ENCODE assay signal across 8 cellular contexts in the genomic region with DNA sequence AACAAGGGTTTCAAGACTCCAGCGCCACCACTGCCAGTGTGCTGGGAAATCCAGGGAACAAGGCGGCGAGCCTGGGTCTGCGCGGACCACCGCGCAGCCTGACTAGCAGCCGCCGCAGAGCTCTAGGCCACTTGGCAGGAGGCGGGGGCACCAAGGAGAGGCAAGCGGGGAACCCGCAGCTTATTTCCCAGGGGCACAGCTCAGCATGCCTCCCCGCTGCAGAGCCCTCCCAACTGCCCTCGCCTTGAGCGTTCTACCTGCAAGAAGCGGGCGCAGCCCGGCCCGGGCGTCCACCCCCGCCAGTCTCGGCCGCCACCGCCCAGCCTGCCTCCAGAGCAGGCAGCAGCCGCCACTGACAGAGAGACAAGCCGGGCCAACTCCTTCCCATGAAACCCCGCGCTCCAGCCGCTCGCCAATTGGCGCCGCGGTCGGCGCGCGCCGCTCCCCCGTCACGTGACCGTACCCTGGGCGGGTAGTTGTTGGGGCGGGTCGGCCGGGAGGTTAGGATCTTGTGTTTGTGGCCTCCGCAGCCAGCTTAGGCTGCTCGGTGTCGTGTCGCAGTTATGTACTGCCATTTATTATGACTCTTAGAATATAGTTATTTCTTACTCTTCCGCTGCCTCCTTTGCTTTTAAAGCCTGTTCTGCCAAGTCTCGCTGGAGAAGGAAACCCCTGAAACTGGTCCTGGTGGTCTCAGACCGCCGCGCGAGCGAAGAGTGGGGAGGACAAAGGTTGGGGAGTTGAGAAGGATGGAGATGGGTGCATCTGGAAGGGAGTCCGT. TPM values are rescaled to one million over a fixed set of nuclear protein-coding genes. Genes with fewer than 3 reads are reported as not detected.
DNase-seq lines count a peak whose midpoint lies in the region; ATAC-seq and TF ChIP-seq lines count a peak whose summit lies in the region.

Gene LNPK (minus strand): TSS at position 365 of the 781 bp plus-strand sequence. CDS start 6,683 bp downstream, outside the sequence.

- peaks cover 5% of the 10 kb centered on the region for H3K36me3 Mint-ChIP-seq in CD8-positive, alpha-beta T cell

- H3K27ac Mint-ChIP-seq in CD8-positive, alpha-beta T cell: peak within 1 kb of the TSS; percentile 97

- H3K27ac ChIP-seq in CD8-positive, alpha-beta T cell (ENCODE audit: low read depth, low read length): peak within 1 kb of the TSS; percentile 71

- peak within 1 kb of the TSS; percentile 90 for H3K4me3 Mint-ChIP-seq in CD8-positive, alpha-beta T cell

- intact Hi-C loops in CD8-positive, alpha-beta T cell (cut with DNase I, micrococcal nuclease): loop anchor here (1.0 to 10.0 kb wide), 11 partner anchors 75 to 1755 kb away; partner anchors contain the start of genes ATF2 (in 1 of the 2), HNRNPA3 (in 1 of the 2), OLA1 (in 1 of the 2) and SCRN3 (in 1 of the 2)

- POLR2A ChIA-PET in CD8-positive, alpha-beta T cell (lab: Charles Lee): interaction anchor here (1.6 to 1.8 kb wide), 3 partner anchors 8 to 1262 kb away, joined by 4 to 6 read pairs (median 5); partner anchors contain the start of gene NFE2L2

- no peaks in the 10 kb centered on the region for H3K9me3 Mint-ChIP-seq in CD8-positive, alpha-beta T cell

- DNase-seq in CD8-positive, alpha-beta T cell: peak; percentile 84 to 95 (median 91)
- DNase-seq in HS-27A (ENCODE audit: low read depth) (peak; percentile 50), NK-92 (lab: John Stamatoyannopoulos, UW; ENCODE audit: unreplicated experiment) (peak; percentile 32), medulla oblongata (ENCODE audit: extremely low spot score) (peak; percentile 96)
- DNase-seq in activated CD8-positive, alpha-beta memory T cell treated with anti-CD3 and anti-CD28 coated beads for 1 hour (ENCODE audit: extremely low read depth in 1 of 2, low read depth in 1 of 2): peak; percentile 63 to 89
- peak; percentile 88 for DNase-seq in effector CD4-positive, alpha-beta T cell
- peak; percentile 87 for DNase-seq in stimulated activated CD8-positive, alpha-beta memory T cell treated with anti-CD3 and anti-CD28 coated beads, Interleukin-12 subunit alpha, Interleukin-12 subunit beta, amount 100 ng/mL, for 1 hour (ENCODE audit: low read depth)

- CTCF ChIA-PET in CD8-positive, alpha-beta T cell (lab: Charles Lee): no interaction called here

- H3K4me1 Mint-ChIP-seq in CD8-positive, alpha-beta T cell (ENCODE audit: low read depth): peaks cover 31% of the 10 kb centered on the region

- H3K4me1 ChIP-seq in CD8-positive, alpha-beta T cell (ENCODE audit: insufficient read depth, low read length): peaks cover 10% of the 10 kb centered on the region

- no peaks in the 10 kb centered on the region for H3K27me3 Mint-ChIP-seq in CD8-positive, alpha-beta T cell (ENCODE audit: low read depth)

- H3K4me3 ChIP-seq in CD8-positive, alpha-beta T cell (ENCODE audit: low read depth, low read length): peak within 1 kb of the TSS; percentile 69

- peak; percentile 88 for ATAC-seq in CD8-positive, alpha-beta T cell
- ATAC-seq in GM19467 (IDR thresholded peaks at IDR 0.05; ENCODE audit: unreplicated experiment): peak; percentile 97

- no peak for TF ChIP-seq CTCF in CD8-positive, alpha-beta T cell (IDR thresholded peaks at IDR 0.05)

- H3K36me3 ChIP-seq in CD8-positive, alpha-beta T cell (ENCODE audit: insufficient read depth, low read length): no peaks in the 10 kb centered on the region

- H3K27me3 ChIP-seq in CD8-positive, alpha-beta T cell (ENCODE audit: insufficient read depth, low read length): no peaks in the 10 kb centered on the region

- no peaks in the 10 kb centered on the region for H3K9me3 ChIP-seq in CD8-positive, alpha-beta T cell (ENCODE audit: low read length)

RNA-seq across cellular contexts. Expression of gene LNPK, which starts in this region (rescaled TPM):
- total RNA-seq in CD8-positive, alpha-beta T cell: 10 to 100 TPM; 16.9 TPM

Comparison
In these comparisons a context has a peak if more than half of its experiments do, and no peak if none do; other contexts are left out.
1. Peak in every context shown above with its lines: DNase-seq, ATAC-seq, H3K4me3 ChIP-seq and H3K27ac ChIP-seq.
2. DNase-seq: peak in every context shown above with its lines; median percentile 96 in medulla oblongata; 91 in CD8-positive, alpha-beta T cell; 88 in effector CD4-positive, alpha-beta T cell; 87 in stimulated activated CD8-positive, alpha-beta memory T cell treated with anti-CD3 and anti-CD28 coated beads, Interleukin-12 subunit alpha, Interleukin-12 subunit beta, amount 100 ng/mL, for 1 hour; 76 in activated CD8-positive, alpha-beta memory T cell treated with anti-CD3 and anti-CD28 coated beads for 1 hour; 50 in HS-27A; 32 in NK-92.